In genomic region chr10:126049741-126050140, GRCh38 we compare ENCODE assay signal across 14 cellular contexts.
A peak's percentile ranks its signal among the peaks of the same experiment; 100 is the strongest.
DNase-seq lines count a peak whose midpoint lies in the region; ATAC-seq and TF ChIP-seq lines count a peak whose summit lies in the region.
"Had no signal": no experiment of that assay in that cellular context is flagged by ENCODE, and none has a peak within 500 bp of the region (broad histone marks: within the 10 kb centered on the region; RNA-seq: fewer than 3 reads in every experiment).

No MANE protein-coding gene starts in this region.

- H3K4me3 Mint-ChIP-seq in activated CD4-positive, alpha-beta T cell treated with anti-CD3 and anti-CD28 coated beads, Interleukin-2, amount 10 ng/mL, durations not matched to agents 7 days and 5 days: no peak overlapping the region
- H3K4me3 Mint-ChIP-seq: T-helper 17 cell had no signal

- peak; percentile 52 for ATAC-seq in Right ventricle myocardium superior (ENCODE audit: poor library complexity)
- ATAC-seq in GM19463 (IDR thresholded peaks at IDR 0.05; ENCODE audit: unreplicated experiment): no peak
- ATAC-seq in HG02973 (IDR thresholded peaks at IDR 0.05; ENCODE audit: unreplicated experiment): no peak
- ATAC-seq: T-helper 17 cell had no signal

- H3K4me1 ChIP-seq in ascending aorta: peaks cover 0 to 3% of the 10 kb centered on the region in 2 donors

- H3K27me3 Mint-ChIP-seq in activated CD4-positive, alpha-beta T cell treated with anti-CD3 and anti-CD28 coated beads, Interleukin-2, amount 10 ng/mL, durations not matched to agents 7 days and 5 days: no peaks in the 10 kb centered on the region
- H3K27me3 Mint-ChIP-seq: T-helper 17 cell had no signal

- H3K36me3 ChIP-seq in ascending aorta: no peaks in the 10 kb centered on the region

- DNase-seq in GM04504 (ENCODE audit: low read depth): peak; percentile 32
- no peak for DNase-seq in ascending aorta (ENCODE audit: low spot score in 2 of 2)
- DNase-seq in Right ventricle myocardium superior: peak; percentile 54
- DNase-seq in pulmonary artery endothelial cell (ENCODE audit: low read depth, low spot score): peak; percentile 85
- no peak for DNase-seq in activated CD4-positive, alpha-beta T cell treated with anti-CD3 and anti-CD28 coated beads, Interleukin-2, amount 10 ng/mL, durations not matched to agents 7 days and 5 days
- no peak for DNase-seq in superior temporal gyrus (ENCODE audit: extremely low spot score)
- DNase-seq: activated T-cell treated with anti-CD3 and anti-CD28 coated beads for 4 hours; central memory CD4-positive, alpha-beta T cell; COR-L47; hippocampal formation; NCI-H82; T-helper 17 cell had no signal

- intact Hi-C loops in ascending aorta (cut with DNase I) (no loop called here), Right ventricle myocardium superior (cut with DNase I) (no loop called here)

- peak overlapping the region; percentile 43 to 72 for H3K27ac ChIP-seq in ascending aorta

- CTCF ChIA-PET in activated CD4-positive, alpha-beta T cell treated with anti-CD3 and anti-CD28 coated beads, Interleukin-2, amount 10 ng/mL, durations not matched to agents 7 days and 5 days (lab: Charles Lee): interaction anchor here (1.0 kb wide), 1 partner anchor 8 kb away, joined by 3 read pairs; no protein-coding TSS in a partner anchor

- no peaks in the 10 kb centered on the region for H3K27me3 ChIP-seq in ascending aorta

- H3K9me3 Mint-ChIP-seq in activated CD4-positive, alpha-beta T cell treated with anti-CD3 and anti-CD28 coated beads, Interleukin-2, amount 10 ng/mL, durations not matched to agents 7 days and 5 days: no peaks in the 10 kb centered on the region

- POLR2A ChIA-PET in activated CD4-positive, alpha-beta T cell treated with anti-CD3 and anti-CD28 coated beads, Interleukin-2, amount 10 ng/mL, durations not matched to agents 7 days and 5 days (lab: Charles Lee): no interaction called here

- no peak overlapping the region for H3K4me3 ChIP-seq in ascending aorta

- no peaks in the 10 kb centered on the region for H3K9me3 ChIP-seq in ascending aorta

- H3K36me3 Mint-ChIP-seq in activated CD4-positive, alpha-beta T cell treated with anti-CD3 and anti-CD28 coated beads, Interleukin-2, amount 10 ng/mL, durations not matched to agents 7 days and 5 days (ENCODE audit: low read depth): no peaks in the 10 kb centered on the region

- no peak overlapping the region for H3K27ac Mint-ChIP-seq in activated CD4-positive, alpha-beta T cell treated with anti-CD3 and anti-CD28 coated beads, Interleukin-2, amount 10 ng/mL, durations not matched to agents 7 days and 5 days
- H3K27ac Mint-ChIP-seq: T-helper 17 cell had no signal

- H3K4me1 Mint-ChIP-seq in activated CD4-positive, alpha-beta T cell treated with anti-CD3 and anti-CD28 coated beads, Interleukin-2, amount 10 ng/mL, durations not matched to agents 7 days and 5 days: no peaks in the 10 kb centered on the region
- H3K4me1 Mint-ChIP-seq: T-helper 17 cell had no signal

- TF ChIP-seq CTCF in ascending aorta (IDR thresholded peaks at IDR 0.05): no peak

Comparison
In these comparisons a context has a peak if more than half of its experiments do, and no peak if none do; other contexts are left out.
1. DNase-seq: peak in GM04504 (single experiment), Right ventricle myocardium superior (single experiment) and pulmonary artery endothelial cell (single experiment); none in ascending aorta (0 of 2), activated CD4-positive, alpha-beta T cell treated with anti-CD3 and anti-CD28 coated beads, Interleukin-2, amount 10 ng/mL, durations not matched to agents 7 days and 5 days (single experiment) and superior temporal gyrus (single experiment).